In genomic region chr1:1274299-1274930, GRCh38 we compare ENCODE assay signal across 6 cellular contexts. TPM values are rescaled to one million over a fixed set of nuclear protein-coding genes. Genes with fewer than 3 reads are reported as not detected.
DNase-seq lines count a peak whose midpoint lies in the region; ATAC-seq, FAIRE-seq and TF ChIP-seq lines count a peak whose summit lies in the region.

No MANE protein-coding gene starts in this region.

- H3K4me3 Mint-ChIP-seq in activated CD8-positive, alpha-beta T cell treated with anti-CD3 and anti-CD28 coated beads for 36 hours, result peak overlapping the region; percentile 70

- DNase-seq in GM12891 (ENCODE audit: insufficient read length, low spot score) (no peak), mesenchymal stem cell (no peak), superior temporal gyrus (ENCODE audit: extremely low spot score) (no peak)
- no peak for DNase-seq in activated CD8-positive, alpha-beta T cell treated with anti-CD3 and anti-CD28 coated beads for 36 hours
- DNase-seq in NK-92 treated with Interleukin-12 subunit alpha and Interleukin-12 subunit beta, amount 100 ng/mL, for 24 hours (lab: John Stamatoyannopoulos, UW), result no peak
- DNase-seq in central memory CD4-positive, alpha-beta T cell, result no peak

- peaks cover 50% of the 10 kb centered on the region for H3K4me1 ChIP-seq in mesenchymal stem cell (ENCODE audit: control insufficient read depth, insufficient read depth, low read depth, low read length)

- H3K36me3 ChIP-seq in mesenchymal stem cell (ENCODE audit: control insufficient read depth in 1 of 2, insufficient read depth in 2 of 2, low read depth in 1 of 2, low read length in 2 of 2), result peaks cover 3 to 18% of the 10 kb centered on the region in 2 experiments

- WGBS in mesenchymal stem cell, result 38% methylated on average over 22 of the region's 31 CpGs

- H3K36me3 Mint-ChIP-seq in activated CD8-positive, alpha-beta T cell treated with anti-CD3 and anti-CD28 coated beads for 36 hours (ENCODE audit: low read depth), result peaks cover 24% of the 10 kb centered on the region

- H4K91ac ChIP-seq in mesenchymal stem cell (ENCODE audit: low read length), result peak overlapping the region; percentile 34

- H3K79me1 ChIP-seq in mesenchymal stem cell (replicated peaks; ENCODE audit: low read length, poor library complexity, severe bottlenecking), result peaks cover 12% of the 10 kb centered on the region

- no peak overlapping the region for H2BK5ac ChIP-seq in mesenchymal stem cell (ENCODE audit: low read depth, low read length, poor library complexity, severe bottlenecking)

- TF ChIP-seq CTCF in activated CD8-positive, alpha-beta T cell treated with anti-CD3 and anti-CD28 coated beads for 36 hours (IDR thresholded peaks at IDR 0.05), result no peak

- peak overlapping the region; percentile 52 for H3K27ac Mint-ChIP-seq in activated CD8-positive, alpha-beta T cell treated with anti-CD3 and anti-CD28 coated beads for 36 hours

- no peaks in the 10 kb centered on the region for H3K27me3 Mint-ChIP-seq in activated CD8-positive, alpha-beta T cell treated with anti-CD3 and anti-CD28 coated beads for 36 hours

- CTCF ChIA-PET in activated CD8-positive, alpha-beta T cell treated with anti-CD3 and anti-CD28 coated beads for 36 hours (lab: Charles Lee), result no interaction called here

- H3K4ac ChIP-seq in mesenchymal stem cell (ENCODE audit: low read depth in 1 of 2, low read length in 2 of 2), result peak overlapping the region; percentile 20 to 22

- H3K23ac ChIP-seq in mesenchymal stem cell (ENCODE audit: low read length in 2 of 2), result peak overlapping the region in 1 of 2 experiments; percentile 54

- H3K4me2 ChIP-seq in mesenchymal stem cell (ENCODE audit: low read length, poor library complexity, severe bottlenecking), result peak overlapping the region; percentile 89

- H2AFZ ChIP-seq in mesenchymal stem cell (ENCODE audit: low read depth, low read length), result peak overlapping the region; percentile 91

- intact Hi-C loops in activated CD8-positive, alpha-beta T cell treated with anti-CD3 and anti-CD28 coated beads for 36 hours (cut with micrococcal nuclease), result no loop called here

- H3K9me3 Mint-ChIP-seq in activated CD8-positive, alpha-beta T cell treated with anti-CD3 and anti-CD28 coated beads for 36 hours, result no peaks in the 10 kb centered on the region

- H3K4me3 ChIP-seq in mesenchymal stem cell (ENCODE audit: insufficient read depth in 1 of 2, low read depth in 1 of 2, low read length in 2 of 2), result peak overlapping the region; percentile 71 to 87

- peaks cover 37% of the 10 kb centered on the region for H3K4me1 Mint-ChIP-seq in activated CD8-positive, alpha-beta T cell treated with anti-CD3 and anti-CD28 coated beads for 36 hours (ENCODE audit: low read depth)

- H3K9ac ChIP-seq in mesenchymal stem cell (ENCODE audit: low read length), result peak overlapping the region; percentile 73

- peak overlapping the region in 1 of 2 experiments; percentile 54 for H2BK12ac ChIP-seq in mesenchymal stem cell (ENCODE audit: low read length in 2 of 2)

- H3K9me3 ChIP-seq in mesenchymal stem cell (ENCODE audit: control insufficient read depth, low read length), result no peaks in the 10 kb centered on the region

- no peak overlapping the region for H2BK15ac ChIP-seq in mesenchymal stem cell (ENCODE audit: low read depth, poor library complexity, severe bottlenecking)

- no peak for TF ChIP-seq POLR2A in GM12891 (IDR thresholded peaks at IDR 0.05; ENCODE audit: low read depth, low read length)

- no peaks in the 10 kb centered on the region for H3K27me3 ChIP-seq in mesenchymal stem cell (ENCODE audit: control insufficient read depth in 1 of 2, insufficient read depth in 1 of 2, low read length in 2 of 2)

- H3K18ac ChIP-seq in mesenchymal stem cell (ENCODE audit: low read depth in 1 of 2, low read length in 2 of 2), result peak overlapping the region; percentile 88 to 96

- peak overlapping the region; percentile 1 for H2AK5ac ChIP-seq in mesenchymal stem cell (ENCODE audit: low read length, severe bottlenecking)

- H4K8ac ChIP-seq in mesenchymal stem cell (ENCODE audit: low read length), result peak overlapping the region; percentile 45

- no peak overlapping the region for H3K27ac ChIP-seq in mesenchymal stem cell (ENCODE audit: low read length, poor library complexity, severe bottlenecking)

- H2BK120ac ChIP-seq in mesenchymal stem cell (ENCODE audit: low read depth, low read length), result no peak overlapping the region

- H3K14ac ChIP-seq in mesenchymal stem cell (ENCODE audit: low read length in 2 of 2), result peak overlapping the region in 1 of 2 experiments; percentile 97

- peak; percentile 83 for FAIRE-seq in GM12891 (lab: Jason Lieb, UNC)

- POLR2A ChIA-PET in activated CD8-positive, alpha-beta T cell treated with anti-CD3 and anti-CD28 coated beads for 36 hours (lab: Charles Lee), result interaction anchor here (0.9 to 1.4 kb wide), 2 partner anchors 21 to 24 kb away, joined by 3 to 4 read pairs; no protein-coding TSS in a partner anchor

- ATAC-seq in activated CD8-positive, alpha-beta T cell treated with anti-CD3 and anti-CD28 coated beads for 36 hours, result no peak

TF ChIP-seq in GM12891, 5 proteins besides CTCF, POLR2A, EP300 and RAD21:
- no peak for TF ChIP-seq POU2F2 (IDR thresholded peaks at IDR 0.05; ENCODE audit: low read depth, low read length)
- no peak for TF ChIP-seq SPI1 (IDR thresholded peaks at IDR 0.05; ENCODE audit: low read depth, low read length)
- TF ChIP-seq POLR2AphosphoS5 (IDR thresholded peaks at IDR 0.05; ENCODE audit: low read depth, low read length), result no peak
- TF ChIP-seq PAX5 (IDR thresholded peaks at IDR 0.05; ENCODE audit: insufficient read depth, low read length, severe bottlenecking), result no peak
- no peak for TF ChIP-seq TAF1 (IDR thresholded peaks at IDR 0.05; ENCODE audit: low read depth, low read length)
TF ChIP-seq in GM12891: peak in this region for 0.

RNA-seq across cellular contexts. Expression of gene UBE2J2, which starts 0.8 kb away (rescaled TPM):
- 33.5 TPM for polyA plus RNA-seq in GM12891 (2012; ENCODE audit: low read depth, missing spikeins)
- total RNA-seq in activated CD8-positive, alpha-beta T cell treated with anti-CD3 and anti-CD28 coated beads for 36 hours, result 10 to 100 TPM; 52.3 to 59.2 TPM
- 41.4 TPM for polyA plus RNA-seq in mesenchymal stem cell (2013, experiment 1 of 2)
- polyA plus RNA-seq in mesenchymal stem cell (2013, experiment 2 of 2), result 42.8 TPM

RNA-seq across cellular contexts. Expression of gene SCNN1D, which starts 5.8 kb away (rescaled TPM):
- 1.6 TPM for polyA plus RNA-seq in GM12891 (2012; ENCODE audit: low read depth, missing spikeins)
- total RNA-seq in activated CD8-positive, alpha-beta T cell treated with anti-CD3 and anti-CD28 coated beads for 36 hours, result 1 to 10 TPM; 4.9 to 5.6 TPM
- 1.1 TPM for polyA plus RNA-seq in mesenchymal stem cell (2013, experiment 1 of 2)
- polyA plus RNA-seq in mesenchymal stem cell (2013, experiment 2 of 2), result 1.9 TPM

RNA-seq across cellular contexts. Expression of gene C1QTNF12, which starts 27.9 kb away (rescaled TPM):
- 0.81 TPM for polyA plus RNA-seq in GM12891 (2012; ENCODE audit: low read depth, missing spikeins)
- total RNA-seq in activated CD8-positive, alpha-beta T cell treated with anti-CD3 and anti-CD28 coated beads for 36 hours, result 1 to 10 TPM; 2.6 to 4.9 TPM
- 1.2 TPM for polyA plus RNA-seq in mesenchymal stem cell (2013, experiment 1 of 2)
- 0.89 TPM for polyA plus RNA-seq in mesenchymal stem cell (2013, experiment 2 of 2)

RNA-seq across cellular contexts. Expression of gene ACAP3, which starts 33.3 kb away (rescaled TPM):
- 16.1 TPM for polyA plus RNA-seq in GM12891 (2012; ENCODE audit: low read depth, missing spikeins)
- total RNA-seq in activated CD8-positive, alpha-beta T cell treated with anti-CD3 and anti-CD28 coated beads for 36 hours, result 10 to 100 TPM; 41.1 to 42.5 TPM
- polyA plus RNA-seq in mesenchymal stem cell (2013, experiment 1 of 2), result 28.9 TPM
- 27.2 TPM for polyA plus RNA-seq in mesenchymal stem cell (2013, experiment 2 of 2)

RNA-seq across cellular contexts. Expression of gene PUSL1, which starts 34.0 kb away (rescaled TPM):
- 10.1 TPM for polyA plus RNA-seq in GM12891 (2012; ENCODE audit: low read depth, missing spikeins)
- 10 to 100 TPM; 23.9 to 25.4 TPM for total RNA-seq in activated CD8-positive, alpha-beta T cell treated with anti-CD3 and anti-CD28 coated beads for 36 hours
- 17.7 TPM for polyA plus RNA-seq in mesenchymal stem cell (2013, experiment 1 of 2)
- polyA plus RNA-seq in mesenchymal stem cell (2013, experiment 2 of 2), result 18.3 TPM
